In the genomic region with DNA sequence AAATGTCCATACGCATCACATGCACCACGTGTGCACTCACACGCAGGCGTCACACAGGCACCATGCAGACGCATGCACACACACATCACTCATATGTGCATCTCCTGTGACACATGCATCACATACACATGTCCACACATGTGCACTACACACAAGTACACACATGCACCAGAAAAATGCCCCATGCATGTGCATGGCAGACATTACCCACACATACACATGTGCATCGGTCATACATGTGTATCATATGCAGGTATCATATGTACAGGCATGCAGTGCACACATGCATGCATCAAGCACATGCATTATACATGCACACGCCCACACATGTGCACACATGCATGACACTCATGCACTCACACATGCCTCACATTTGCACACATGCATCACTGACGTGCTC, we compare ENCODE assay signal across 19 cellular contexts. TPM values are rescaled to one million over a fixed set of nuclear protein-coding genes. Genes with fewer than 3 reads are reported as not detected.
DNase-seq lines count a peak whose midpoint lies in the region; ATAC-seq, FAIRE-seq and TF ChIP-seq lines count a peak whose summit lies in the region.
"Had no signal": no experiment of that assay in that cellular context is flagged by ENCODE, and none has a peak within 500 bp of the region (broad histone marks: within the 10 kb centered on the region; RNA-seq: fewer than 3 reads in every experiment).

No MANE protein-coding gene starts in this region.

- POLR2A ChIA-PET in GM12878 (lab: Charles Lee): no interaction called here

- H2BK15ac ChIP-seq in H9 (ENCODE audit: low read depth, low read length) (no peak overlapping the region), mesenchymal stem cell (ENCODE audit: low read depth, poor library complexity, severe bottlenecking) (no peak overlapping the region)

- WGBS in H9 (ENCODE audit: extremely low coverage, insufficient read length, low lambda C conversion rate): no CpG with 5 or more reads among the region's 8 CpGs
- 45% methylated on average over 8 of the region's 8 CpGs for WGBS in GM12878 (ENCODE audit: insufficient coverage, insufficient replicate concordance, low lambda C conversion rate, missing lambda C conversion rate)
- 94% methylated on average over 8 of the region's 8 CpGs for WGBS in mesenchymal stem cell
- 85 to 94% methylated on average over 8 of the region's 8 CpGs for WGBS in sigmoid colon, 2 donors

- H3K27me3 ChIP-seq in H9 (ENCODE audit: insufficient read depth, low read length) (no peaks in the 10 kb centered on the region), GM12878 (replicated peaks in 1 of 2; ENCODE audit: control insufficient read depth in 2 of 2, insufficient read depth in 2 of 2, low read length in 1 of 2) (no peaks in the 10 kb centered on the region), mesenchymal stem cell (ENCODE audit: control insufficient read depth in 1 of 2, insufficient read depth in 1 of 2, low read length in 2 of 2) (no peaks in the 10 kb centered on the region), sigmoid colon (no peaks in the 10 kb centered on the region)

- FAIRE-seq in GM12878 (lab: Jason Lieb, UNC): no peak
- FAIRE-seq: HTR-8/SVneo, K562 had no signal

- SMC1A ChIA-PET in GM12878 (lab: Charles Lee; ENCODE audit: uncharacterized antibody, unreplicated experiment): no interaction called here

- no peak overlapping the region for H2AK5ac ChIP-seq in H9 (ENCODE audit: insufficient read length, low read length)
- H2AK5ac ChIP-seq in mesenchymal stem cell (ENCODE audit: low read length, severe bottlenecking): no peak overlapping the region

- TF ChIP-seq EP300 in GM12878 (IDR thresholded peaks at IDR 0.05; ENCODE audit: borderline replicate concordance in 1 of 2, control insufficient read depth in 1 of 2, low read depth in 2 of 2, low read length in 2 of 2) (no peak), sigmoid colon (IDR thresholded peaks at IDR 0.05) (no peak)

- H4K5ac ChIP-seq in H9 (ENCODE audit: insufficient read length, low read depth, low read length): no peak overlapping the region

- H3K9ac ChIP-seq in H9 (ENCODE audit: extremely low read depth, insufficient read length, low read length) (no peak overlapping the region), GM12878 (ENCODE audit: control insufficient read depth, insufficient read depth, low read length) (no peak overlapping the region), mesenchymal stem cell (ENCODE audit: low read length) (no peak overlapping the region)

- ATAC-seq in GM12878: no peak
- no peak for ATAC-seq in GM18867 (IDR thresholded peaks at IDR 0.05; ENCODE audit: unreplicated experiment)
- ATAC-seq: K562 had no signal

- H3K4me1 Mint-ChIP-seq in H9: peaks cover 2 to 26% of the 10 kb centered on the region in 2 experiments; a peak in 3 of 4 replicates

- H3K27ac ChIP-seq in H9 (ENCODE audit: insufficient read length, low read depth, low read length) (no peak overlapping the region), GM12878 (ENCODE audit: control insufficient read depth, insufficient read depth) (no peak overlapping the region), mesenchymal stem cell (ENCODE audit: low read length, poor library complexity, severe bottlenecking) (no peak overlapping the region), sigmoid colon (no peak overlapping the region)
- H3K27ac ChIP-seq: HL-60 had no signal

- CTCF ChIA-PET in GM12878 (lab: Yijun Ruan, JAX): no interaction called here

- intact Hi-C loops in GM12878 (cut with micrococcal nuclease; ENCODE audit: unreplicated experiment) (no loop called here), sigmoid colon (cut with DNase I) (no loop called here)

- H2BK120ac ChIP-seq in H9 (ENCODE audit: low read depth, low read length, poor library complexity, severe bottlenecking) (no peak overlapping the region), mesenchymal stem cell (ENCODE audit: low read depth, low read length) (no peak overlapping the region)

- no peak overlapping the region for H3K4me2 ChIP-seq in H9 (ENCODE audit: insufficient read depth, insufficient read length, low read length)
- no peak overlapping the region for H3K4me2 ChIP-seq in GM12878 (ENCODE audit: control insufficient read depth, insufficient read depth)
- H3K4me2 ChIP-seq in mesenchymal stem cell (ENCODE audit: low read length, poor library complexity, severe bottlenecking): no peak overlapping the region

- no peaks in the 10 kb centered on the region for H4K20me1 ChIP-seq in H9 (ENCODE audit: control insufficient read depth, insufficient read depth, insufficient read length)
- H4K20me1 ChIP-seq in GM12878 (ENCODE audit: control insufficient read depth, insufficient read depth): no peaks in the 10 kb centered on the region

- no peak overlapping the region for H3T11ph ChIP-seq in H9 (ENCODE audit: low read length)

- RAD21 ChIA-PET in GM12878 (lab: Charles Lee; ENCODE audit: unreplicated experiment): no interaction called here

- H2BK12ac ChIP-seq in H9 (ENCODE audit: insufficient read length, low read depth, low read length) (no peak overlapping the region), mesenchymal stem cell (ENCODE audit: low read length in 2 of 2) (peak overlapping the region in 1 of 2 experiments; percentile 65)

- no peaks in the 10 kb centered on the region for H3K36me3 ChIP-seq in GM12878 (ENCODE audit: control insufficient read depth in 2 of 2, insufficient read depth in 2 of 2, low read length in 1 of 2)
- peaks cover 0 to 3% of the 10 kb centered on the region in 2 experiments for H3K36me3 ChIP-seq in mesenchymal stem cell (ENCODE audit: control insufficient read depth in 1 of 2, insufficient read depth in 2 of 2, low read depth in 1 of 2, low read length in 2 of 2)
- no peaks in the 10 kb centered on the region for H3K36me3 ChIP-seq in sigmoid colon

- no peaks in the 10 kb centered on the region for H3K79me1 ChIP-seq in H9 (ENCODE audit: insufficient read depth, low read depth, low read length, poor library complexity, severe bottlenecking)
- H3K79me1 ChIP-seq in mesenchymal stem cell (replicated peaks; ENCODE audit: low read length, poor library complexity, severe bottlenecking): no peaks in the 10 kb centered on the region

- H3K36me3 Mint-ChIP-seq in H9 (ENCODE audit: insufficient read depth in 1 of 3, low read depth in 3 of 3): peaks cover 0 to 5% (median 0%) of the 10 kb centered on the region in 3 experiments; a peak in 1 of 7 replicates
- H3K36me3 Mint-ChIP-seq: CD4-positive, alpha-beta memory T cell had no signal

- H3K27ac Mint-ChIP-seq in H9: peak overlapping the region in 2 of 3 experiments; percentile 21 to 29; a peak in 2 of 7 replicates
- H3K27ac Mint-ChIP-seq: CD4-positive, alpha-beta memory T cell had no signal

- no peaks in the 10 kb centered on the region for H3K9me3 ChIP-seq in H9 (ENCODE audit: control insufficient read depth, low read depth, low read length)
- no peaks in the 10 kb centered on the region; the same call in 2 of the 3 replicates for H3K9me3 ChIP-seq in GM12878 (replicated peaks; ENCODE audit: control insufficient read depth, insufficient read depth, low read length)
- H3K9me3 ChIP-seq in mesenchymal stem cell (ENCODE audit: control insufficient read depth, low read length): no peaks in the 10 kb centered on the region
- H3K9me3 ChIP-seq in sigmoid colon: no peaks in the 10 kb centered on the region

- H3K23me2 ChIP-seq in H9 (ENCODE audit: insufficient read length, low read depth, low read length, poor library complexity, severe bottlenecking): peaks cover 2% of the 10 kb centered on the region

- TF ChIP-seq RAD21 in GM12878 (IDR thresholded peaks at IDR 0.05; ENCODE audit: insufficient read depth, low read depth, low read length): no peak

- H2BK5ac ChIP-seq in H9 (ENCODE audit: insufficient read length, low read length) (no peak overlapping the region), mesenchymal stem cell (ENCODE audit: low read depth, low read length, poor library complexity, severe bottlenecking) (no peak overlapping the region)

- H3K18ac ChIP-seq in H9 (ENCODE audit: insufficient read length, low read depth, low read length) (no peak overlapping the region), mesenchymal stem cell (ENCODE audit: low read depth in 1 of 2, low read length in 2 of 2) (peak overlapping the region; percentile 11 to 75)

- H3K14ac ChIP-seq in H9 (ENCODE audit: insufficient read depth, low read length) (no peak overlapping the region), mesenchymal stem cell (ENCODE audit: low read length in 2 of 2) (peak overlapping the region in 1 of 2 experiments; percentile 87)

- TF ChIP-seq CTCF in H9 (conservative IDR thresholded peaks at IDR 0.05) (no peak), GM12878 (IDR thresholded peaks at IDR 0.05 in 2 of 3, conservative IDR thresholded peaks at IDR 0.05 in 1 of 3; ENCODE audit: control insufficient read depth in 2 of 3, extremely low read depth in 1 of 3, insufficient read depth in 1 of 3, low read depth in 3 of 3, low read length in 3 of 3) (no peak), sigmoid colon (IDR thresholded peaks at IDR 0.05) (no peak)

- no peak overlapping the region for H3K56ac ChIP-seq in H9 (ENCODE audit: insufficient read length, low read depth, low read length)

- H3K4me1 ChIP-seq in H9 (ENCODE audit: insufficient read depth, low read length) (no peaks in the 10 kb centered on the region), GM12878 (ENCODE audit: control insufficient read depth, insufficient read depth, low read length) (no peaks in the 10 kb centered on the region), mesenchymal stem cell (ENCODE audit: control insufficient read depth, insufficient read depth, low read depth, low read length) (no peaks in the 10 kb centered on the region), sigmoid colon (peaks cover 0 to 20% (median 12%) of the 10 kb centered on the region in 4 donors)

- no peak for TF ChIP-seq POLR2A in GM12878 (IDR thresholded peaks at IDR 0.05; ENCODE audit: low read depth, low read length)
- TF ChIP-seq POLR2A in sigmoid colon (IDR thresholded peaks at IDR 0.05): no peak

- in situ Hi-C loops in GM12878 (cut with MboI): no loop called here

- BruUV-seq in GM12878 (replicated peaks; lab: Mats Ljungman, UMichigan): no TSS peak

- no peak overlapping the region for H4K91ac ChIP-seq in H9 (ENCODE audit: insufficient read length, low read depth, low read length)
- peak overlapping the region; percentile 93 for H4K91ac ChIP-seq in mesenchymal stem cell (ENCODE audit: low read length)

- H4K8ac ChIP-seq in H9 (replicated peaks; ENCODE audit: insufficient read length, low read depth, low read length): no peak overlapping the region
- H4K8ac ChIP-seq in mesenchymal stem cell (ENCODE audit: low read length): peak overlapping the region; percentile 61

- H3K4me3 ChIP-seq in GM12878: no peak overlapping the region
- H3K4me3 ChIP-seq in mesenchymal stem cell (ENCODE audit: insufficient read depth in 1 of 2, low read depth in 1 of 2, low read length in 2 of 2): no peak overlapping the region
- H3K4me3 ChIP-seq in sigmoid colon: no peak overlapping the region
- H3K4me3 ChIP-seq: K562 had no signal

- H3K79me2 ChIP-seq in H9 (ENCODE audit: insufficient read depth, low read length): no peaks in the 10 kb centered on the region
- H3K79me2 ChIP-seq in GM12878 (ENCODE audit: control insufficient read depth, insufficient read depth, low read length): no peaks in the 10 kb centered on the region

- DNase-seq in H9 (no peak), GM12878 (ENCODE audit: low read depth, low spot score) (peak; percentile 1), mesenchymal stem cell (no peak), sigmoid colon (peak; percentile 33), activated gamma-delta T cell treated with Interleukin-2 at 50 U/mL for 16 hours (no peak)
- DNase-seq in activated effector memory CD4-positive, alpha-beta T cell treated with Interleukin-2 at 50 U/mL for 16 hours: no peak
- DNase-seq: Calu3; CD4-positive, alpha-beta memory T cell; DMS53; H7; NCI-H1417 treated with DMSO at 0.1 percent for 48 hours; NCI-H1930; NCI-H2171; NCI-H510A; NCI-H82 had no signal

- no peak overlapping the region for H2BK20ac ChIP-seq in H9 (ENCODE audit: low read depth, low read length, poor library complexity, severe bottlenecking)

- H3K9me3 Mint-ChIP-seq in H9: peaks cover 0 to 3% of the 10 kb centered on the region in 2 experiments; a peak in 2 of 5 replicates

- H3K4me3 Mint-ChIP-seq in H9: no peak overlapping the region
- H3K4me3 Mint-ChIP-seq: CD4-positive, alpha-beta memory T cell had no signal

- no peaks in the 10 kb centered on the region; the same call in 1 of the 2 replicates for H3K27me3 Mint-ChIP-seq in H9 (ENCODE audit: low read depth)

- no peak overlapping the region for H2AFZ ChIP-seq in H9 (ENCODE audit: low read length)
- no peak overlapping the region for H2AFZ ChIP-seq in GM12878 (ENCODE audit: control insufficient read depth, low read depth, low read length)
- no peak overlapping the region for H2AFZ ChIP-seq in mesenchymal stem cell (ENCODE audit: low read depth, low read length)

- H3K4ac ChIP-seq in H9 (ENCODE audit: low read depth, low read length) (no peak overlapping the region), mesenchymal stem cell (ENCODE audit: low read depth in 1 of 2, low read length in 2 of 2) (peak overlapping the region in 1 of 2 experiments; percentile 36)

- H3K23ac ChIP-seq in H9 (ENCODE audit: insufficient read length, low read depth, low read length) (no peak overlapping the region), mesenchymal stem cell (ENCODE audit: low read length in 2 of 2) (no peak overlapping the region)

RNA-seq across cellular contexts. Expression of a gene that starts 26.1 kb away (rescaled TPM):
- 5.4 and 5.9 TPM in 2 replicates for total RNA-seq in H9 (2021)
- not detected in 2 replicates for total RNA-seq in GM12878 (2013; cell fraction: nucleolus; rRNA removed)
- not detected in 2 replicates for total RNA-seq in GM12878 (2014; rRNA removed)
- not detected in 2 replicates for total RNA-seq in GM12878 (2014; rRNA removed; fragmentation: Illumina TruSeq; extraction: Trizol)
- 0.05 TPM in 2 replicates for total RNA-seq in GM12878 (2021)
- not detected for polyA plus RNA-seq in GM12878 (2011; ENCODE audit: low read depth)
- not detected in 2 replicates for polyA plus RNA-seq in GM12878 (2011; rRNA removed)
- not detected in 2 replicates for polyA plus RNA-seq in GM12878 (2011; cell fraction: cytosol; rRNA removed)
- not detected in 2 replicates for polyA plus RNA-seq in GM12878 (2011; cell fraction: nucleus; rRNA removed)
- not detected in 2 replicates for polyA plus RNA-seq in GM12878 (2012)
- not detected in 2 replicates for polyA plus RNA-seq in GM12878 (2014; fragmentation: Illumina TruSeq; extraction: Trizol)
- polyA plus RNA-seq in GM12878 (2014; fragmentation: Nextera tagmentation; extraction: Ambion mirVana): not detected
- not detected in 2 replicates for polyA plus RNA-seq in GM12878 (2014; rRNA removed)
- polyA plus RNA-seq in GM12878 (2016; fragmentation: Nextera tagmentation; extraction: Ambion mirVana): under 1 TPM in 1 of 2 experiments, not detected in 1; 0.03 TPM
- not detected in 2 replicates for polyA minus RNA-seq in GM12878 (2011; rRNA and poly(A)+ RNA removed)
- polyA minus RNA-seq in GM12878 (2011; cell fraction: cytosol; rRNA and poly(A)+ RNA removed): not detected in 2 replicates
- not detected in 2 replicates for polyA minus RNA-seq in GM12878 (2011; cell fraction: nucleus; rRNA and poly(A)+ RNA removed)
- 46.7 TPM for polyA plus RNA-seq in mesenchymal stem cell (2013, experiment 1 of 2)
- 45.4 TPM for polyA plus RNA-seq in mesenchymal stem cell (2013, experiment 2 of 2)
- total RNA-seq in sigmoid colon: 10 to 100 TPM in 3 of 4 donors, 1 to 10 TPM in 1; 9.2 to 33.2 (median 14.6) TPM
- polyA plus RNA-seq in sigmoid colon: 1 to 10 TPM in 2 of 3 donors, under 1 TPM in 1; 0.69 to 5.9 (median 1.2) TPM
- total RNA-seq: Calu3; CD4-positive, alpha-beta memory T cell; K562 had no signal
- polyA plus RNA-seq: K562 had no signal

Comparison
In these comparisons a context has a peak if more than half of its experiments do, and no peak if none do; other contexts are left out.
1. DNase-seq: peak in GM12878 (single experiment) and sigmoid colon (single experiment); none in H9 (single experiment), mesenchymal stem cell (single experiment), activated effector memory CD4-positive, alpha-beta T cell treated with Interleukin-2 at 50 U/mL for 16 hours (single experiment) and activated gamma-delta T cell treated with Interleukin-2 at 50 U/mL for 16 hours (single experiment).